8 cellular contexts compared by ENCODE assay signal in the genomic region with DNA sequence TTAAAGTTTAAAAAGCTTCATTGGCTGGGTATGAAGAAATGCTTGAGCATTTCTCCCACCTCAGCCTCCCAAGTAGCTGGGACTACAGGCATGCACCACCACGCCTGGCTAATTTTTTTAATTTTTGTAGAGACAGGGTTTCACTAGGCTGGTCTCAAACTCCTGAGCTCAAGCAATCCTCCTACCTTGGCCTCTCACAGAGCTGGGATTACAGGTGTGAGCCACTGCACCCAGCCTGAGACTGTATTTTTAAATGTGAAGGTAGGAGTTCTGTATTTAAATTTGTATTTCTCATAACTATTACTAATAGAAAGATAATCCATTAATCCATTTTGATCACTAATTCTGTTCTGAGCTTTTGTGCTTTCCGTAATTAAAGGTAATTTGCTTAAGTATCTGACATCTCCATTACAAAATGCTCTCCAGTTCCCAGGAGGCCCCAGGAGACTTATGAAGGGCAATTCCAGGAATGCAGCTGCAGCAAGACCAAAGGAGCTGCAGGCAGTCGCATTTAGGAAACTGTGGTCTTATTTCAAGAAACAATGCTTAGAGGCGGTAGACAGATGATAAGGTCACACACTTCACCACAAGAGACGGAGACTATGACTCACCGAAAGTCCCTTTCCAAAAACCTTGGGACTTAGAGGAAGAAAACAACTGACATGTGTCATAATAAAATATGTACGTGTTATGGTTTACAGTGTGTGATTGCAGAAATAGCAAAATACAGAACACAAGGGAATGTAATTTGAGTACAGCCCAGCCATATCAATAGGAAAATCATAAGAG. TPM values are rescaled to one million over a fixed set of nuclear protein-coding genes. Genes with fewer than 3 reads are reported as not detected.
DNase-seq lines count a peak whose midpoint lies in the region; ATAC-seq and TF ChIP-seq lines count a peak whose summit lies in the region.

No MANE protein-coding gene starts in this region.

- H2AFZ ChIP-seq in PC-9 = no peak overlapping the region

- H3K9ac ChIP-seq in iPS-20b (ENCODE audit: low read depth, low read length) = no peak overlapping the region

- peak overlapping the region; percentile 62 for H3K27ac ChIP-seq in PC-9
- H3K27ac ChIP-seq in iPS-20b (ENCODE audit: low read length) = no peak overlapping the region

- H3K4me1 ChIP-seq in PC-9 (replicated peaks; ENCODE audit: insufficient read depth) = peaks cover 18% of the 10 kb centered on the region
- peaks cover 6% of the 10 kb centered on the region for H3K4me1 ChIP-seq in iPS-20b (ENCODE audit: insufficient read depth, low read length)

- no peaks in the 10 kb centered on the region for H3K27me3 ChIP-seq in PC-9 (ENCODE audit: insufficient read depth, low read depth)
- H3K27me3 ChIP-seq in iPS-20b (ENCODE audit: insufficient read depth, low read length) = no peaks in the 10 kb centered on the region

- peaks cover 19% of the 10 kb centered on the region for H3F3A ChIP-seq in PC-9 (ENCODE audit: insufficient read depth, low read depth)

- H3K9me3 ChIP-seq in PC-9 (ENCODE audit: insufficient read depth, low read depth) (no peaks in the 10 kb centered on the region), iPS-20b (ENCODE audit: insufficient read depth, low read depth, low read length) (no peaks in the 10 kb centered on the region)

- peak overlapping the region; percentile 25 for H3K4me2 ChIP-seq in PC-9

- no peaks in the 10 kb centered on the region for H3K79me2 ChIP-seq in PC-9 (ENCODE audit: low read depth)

- peak; percentile 94 for ATAC-seq in GM19035 (IDR thresholded peaks at IDR 0.05; ENCODE audit: unreplicated experiment)
- ATAC-seq in HG03159 (IDR thresholded peaks at IDR 0.05; ENCODE audit: unreplicated experiment) = peak; percentile 93

- BruUV-seq in PC-9 (replicated peaks; lab: Mats Ljungman, UMichigan) = no TSS peak

- TF ChIP-seq CTCF in AG09319 (IDR thresholded peaks at IDR 0.05; ENCODE audit: low read depth, low read length) (no peak), PC-9 (conservative IDR thresholded peaks at IDR 0.05) (no peak)

- DNase-seq in AG09319 (ENCODE audit: extremely low read depth, low read depth) (peak; percentile 56), PC-9 (peak; percentile 63 to 99), posterior cingulate gyrus (no peak)
- peak; percentile 64 for DNase-seq in activated naive CD4-positive, alpha-beta T cell treated with Interleukin-2 at 50 U/mL for 16 hours
- DNase-seq in stimulated activated CD8-positive, alpha-beta memory T cell treated with anti-CD3 and anti-CD28 coated beads, Interleukin-15, amount 100 ng/mL, for 1 hour (ENCODE audit: low read depth) = peak; percentile 40

- no peaks in the 10 kb centered on the region for H3K9me2 ChIP-seq in PC-9 (ENCODE audit: insufficient read depth)

- H4K20me1 ChIP-seq in PC-9 (ENCODE audit: insufficient read depth) = no peaks in the 10 kb centered on the region

- no peak overlapping the region for H3K4me3 ChIP-seq in PC-9
- peak overlapping the region; percentile 14; the same call in 1 of the 2 replicates for H3K4me3 ChIP-seq in iPS-20b (ENCODE audit: low read length)

- POLR2A ChIA-PET in PC-9 (lab: Charles Lee; ENCODE audit: unreplicated experiment) = no interaction called here

- CTCF ChIA-PET in PC-9 (lab: Charles Lee) = interaction anchor here (2.0 kb wide), 1 partner anchor 9 kb away, joined by 10 read pairs; no protein-coding TSS in a partner anchor

- intact Hi-C loops in PC-9 (cut with micrococcal nuclease; ENCODE audit: unreplicated experiment) (loop anchor here (2.0 to 10.0 kb wide), 2 partner anchors 33 to 365 kb away; a partner anchor contains a TSS), posterior cingulate gyrus (cut with DNase I) (loop anchor here (5.0 kb wide), 1 partner anchor 33 kb away; a partner anchor contains a TSS)

- H3K36me3 ChIP-seq in PC-9 (ENCODE audit: low read depth) = no peaks in the 10 kb centered on the region
- H3K36me3 ChIP-seq in iPS-20b (ENCODE audit: insufficient read depth, low read depth, low read length) = no peaks in the 10 kb centered on the region

RNA-seq across cellular contexts. Expression of a gene that starts 23.3 kb away (rescaled TPM):
- 22.3 and 23.1 TPM in 2 replicates for total RNA-seq in PC-9 (2021)

RNA-seq across cellular contexts. Expression of a gene that starts 33.9 kb away (rescaled TPM):
- 34.3 and 36.8 TPM in 2 replicates for total RNA-seq in PC-9 (2021)

Comparison
In these comparisons a context has a peak if more than half of its experiments do, and no peak if none do; other contexts are left out.
1. DNase-seq: peak in AG09319 (single experiment), PC-9 (2 of 2), activated naive CD4-positive, alpha-beta T cell treated with Interleukin-2 at 50 U/mL for 16 hours (single experiment) and stimulated activated CD8-positive, alpha-beta memory T cell treated with anti-CD3 and anti-CD28 coated beads, Interleukin-15, amount 100 ng/mL, for 1 hour (single experiment); none in posterior cingulate gyrus (0 of 10).